In genomic region chr6:21214738-21215448, GRCh38 we compare ENCODE assay signal across 15 cellular contexts.
DNase-seq lines count a peak whose midpoint lies in the region; ATAC-seq, FAIRE-seq and TF ChIP-seq lines count a peak whose summit lies in the region.
"Had no signal": no experiment of that assay in that cellular context is flagged by ENCODE, and none has a peak within 500 bp of the region (broad histone marks: within the 10 kb centered on the region; RNA-seq: fewer than 3 reads in every experiment).

No MANE protein-coding gene starts in this region.

- intact Hi-C loops in GM12878 (cut with micrococcal nuclease; ENCODE audit: unreplicated experiment): loop anchor here (5.0 kb wide), 1 partner anchor 372 kb away; no protein-coding TSS in a partner anchor

- peaks cover 34% of the 10 kb centered on the region for H3K4me1 ChIP-seq in GM12878 (ENCODE audit: control insufficient read depth, insufficient read depth, low read length)
- H3K4me1 ChIP-seq: BE2C had no signal

- H3K27ac ChIP-seq in GM12878 (ENCODE audit: control insufficient read depth, insufficient read depth) (peak overlapping the region; percentile 74; the same call in 1 of the 2 replicates), epithelial cell of prostate (no peak overlapping the region)
- H3K27ac ChIP-seq: C4-2B had no signal

- no peak for TF ChIP-seq CTCF in GM12878 (IDR thresholded peaks at IDR 0.05 in 2 of 3, conservative IDR thresholded peaks at IDR 0.05 in 1 of 3; ENCODE audit: control insufficient read depth in 2 of 3, extremely low read depth in 1 of 3, insufficient read depth in 1 of 3, low read depth in 3 of 3, low read length in 3 of 3)

- TF ChIP-seq RAD21 in GM12878 (IDR thresholded peaks at IDR 0.05; ENCODE audit: insufficient read depth, low read depth, low read length): no peak

- no peak overlapping the region for H2AFZ ChIP-seq in GM12878 (ENCODE audit: control insufficient read depth, low read depth, low read length)

- H3K9me3 ChIP-seq in GM12878 (replicated peaks; ENCODE audit: control insufficient read depth, insufficient read depth, low read length): peaks cover 5% of the 10 kb centered on the region; the same call in 2 of the 3 replicates
- H3K9me3 ChIP-seq: BE2C had no signal

- H3K4me2 ChIP-seq in GM12878 (ENCODE audit: control insufficient read depth, insufficient read depth): no peak overlapping the region

- no peaks in the 10 kb centered on the region for H3K27me3 ChIP-seq in GM12878 (replicated peaks in 1 of 2; ENCODE audit: control insufficient read depth in 2 of 2, insufficient read depth in 2 of 2, low read length in 1 of 2)
- H3K27me3 ChIP-seq: BE2C had no signal

- H4K20me1 ChIP-seq in GM12878 (ENCODE audit: control insufficient read depth, insufficient read depth): no peaks in the 10 kb centered on the region

- H3K79me2 ChIP-seq in GM12878 (ENCODE audit: control insufficient read depth, insufficient read depth, low read length): no peaks in the 10 kb centered on the region

- WGBS in GM12878 (ENCODE audit: insufficient coverage, insufficient replicate concordance, low lambda C conversion rate, missing lambda C conversion rate): 88% methylated on average over 5 of the region's 5 CpGs

- SMC1A ChIA-PET in GM12878 (lab: Charles Lee; ENCODE audit: uncharacterized antibody, unreplicated experiment): interaction anchor here (0.8 to 6.2 kb wide), 9 partner anchors 11 to 373 kb away, joined by 3 to 32 read pairs (median 5); no protein-coding TSS in a partner anchor

- ATAC-seq in GM12878 (no peak), naive B cell (ENCODE audit: low read depth in 2 of 2) (no peak)

- TF ChIP-seq POLR2A in GM12891 (IDR thresholded peaks at IDR 0.05; ENCODE audit: low read depth, low read length) (no peak), GM12878 (IDR thresholded peaks at IDR 0.05; ENCODE audit: low read depth, low read length) (no peak)

- peak overlapping the region in 4 of 6 donors; percentile 38 to 75 (median 66) for H3K27ac Mint-ChIP-seq in naive B cell
- H3K27ac Mint-ChIP-seq: CD4-positive, alpha-beta memory T cell had no signal

- no peak for TF ChIP-seq EP300 in GM12878 (IDR thresholded peaks at IDR 0.05; ENCODE audit: borderline replicate concordance in 1 of 2, control insufficient read depth in 1 of 2, low read depth in 2 of 2, low read length in 2 of 2)

- POLR2A ChIA-PET in GM12878 (lab: Charles Lee): interaction anchor here (0.6 to 1.9 kb wide), 3 partner anchors 15 to 245 kb away, joined by 3 to 7 read pairs (median 3); no protein-coding TSS in a partner anchor

- DNase-seq in GM12891 (ENCODE audit: insufficient read length, low spot score) (no peak), GM12878 (ENCODE audit: low read depth, low spot score) (no peak), epithelial cell of prostate (ENCODE audit: low read depth, low spot score) (peak; percentile 14), naive B cell (no peak), SIG-M5 (lab: John Stamatoyannopoulos, UW) (no peak), NCI-H1105 treated with DMSO at 0.1 percent for 48 hours (lab: John Stamatoyannopoulos, UW) (no peak)
- no peak for DNase-seq in activated naive CD4-positive, alpha-beta T cell treated with anti-CD3 and anti-CD28 coated beads, Interleukin-2, amount 50 U/mL, for 16 hours
- DNase-seq: BE2C; CD4-positive, alpha-beta memory T cell; DMS79; H7; IMR-90 had no signal

- peak; percentile 26 for FAIRE-seq in GM12891 (lab: Jason Lieb, UNC)
- FAIRE-seq in GM12878 (lab: Jason Lieb, UNC): no peak
- FAIRE-seq: A204.1, GM12892 had no signal

- no peaks in the 10 kb centered on the region for H3K36me3 ChIP-seq in GM12878 (ENCODE audit: control insufficient read depth in 2 of 2, insufficient read depth in 2 of 2, low read length in 1 of 2)

- H3K4me3 ChIP-seq in GM12878: no peak overlapping the region

- H3K36me3 Mint-ChIP-seq in naive B cell: peaks cover 28 to 35% of the 10 kb centered on the region in 2 donors

- H3K4me3 Mint-ChIP-seq in naive B cell: peak overlapping the region in 2 of 8 donors; percentile 48 to 63
- H3K4me3 Mint-ChIP-seq: CD4-positive, alpha-beta memory T cell had no signal

- peaks cover 27 to 48% (median 47%) of the 10 kb centered on the region in 3 donors for H3K4me1 Mint-ChIP-seq in naive B cell
- H3K4me1 Mint-ChIP-seq: CD4-positive, alpha-beta memory T cell had no signal

- no TSS peak for BruUV-seq in GM12878 (replicated peaks; lab: Mats Ljungman, UMichigan)

- in situ Hi-C loops in GM12878 (cut with MboI): no loop called here

- RAD21 ChIA-PET in GM12878 (lab: Charles Lee; ENCODE audit: unreplicated experiment): interaction anchor here (0.8 to 1.5 kb wide), 2 partner anchors 50 to 192 kb away, joined by 3 to 5 read pairs; no protein-coding TSS in a partner anchor

- no peak overlapping the region for H3K9ac ChIP-seq in GM12878 (ENCODE audit: control insufficient read depth, insufficient read depth, low read length)

- CTCF ChIA-PET in GM12878 (lab: Yijun Ruan, JAX): no interaction called here

- no peaks in the 10 kb centered on the region for H3K27me3 Mint-ChIP-seq in naive B cell
- H3K27me3 Mint-ChIP-seq: CD4-positive, alpha-beta memory T cell had no signal

- H3K9me3 Mint-ChIP-seq in naive B cell: peaks cover 0 to 9% (median 3%) of the 10 kb centered on the region in 7 donors

TF ChIP-seq in GM12891, 5 proteins besides CTCF, POLR2A, EP300 and RAD21:
- TF ChIP-seq POLR2AphosphoS5 (IDR thresholded peaks at IDR 0.05; ENCODE audit: low read depth, low read length) (no peak), TAF1 (IDR thresholded peaks at IDR 0.05; ENCODE audit: low read depth, low read length) (no peak), POU2F2 (IDR thresholded peaks at IDR 0.05; ENCODE audit: low read depth, low read length) (no peak), SPI1 (IDR thresholded peaks at IDR 0.05; ENCODE audit: low read depth, low read length) (no peak), PAX5 (IDR thresholded peaks at IDR 0.05; ENCODE audit: insufficient read depth, low read length, severe bottlenecking) (no peak)

TF ChIP-seq in GM12878, 131 proteins besides CTCF, POLR2A, EP300 and RAD21:
- TF ChIP-seq ZSCAN29 (IDR thresholded peaks at IDR 0.05) (no peak), ZNF24 (IDR thresholded peaks at IDR 0.05) (peak; percentile 95)
